ENCODE assay signal across 36 cellular contexts in genomic region chr2:126145752-126146151, GRCh38.
"Had no signal": no experiment of that assay in that cellular context is flagged by ENCODE, and none has a peak within 500 bp of the region (broad histone marks: within the 10 kb centered on the region; RNA-seq: fewer than 3 reads in every experiment).

No MANE protein-coding gene starts in this region.

- ATAC-seq: activated CD4-positive, CD25-positive, alpha-beta regulatory T cell treated with anti-CD3 and anti-CD28 coated beads, Interleukin-2, amount 50 U/mL, for 24 hours; activated CD8-positive, alpha-beta memory T cell treated with anti-CD3 and anti-CD28 coated beads, Interleukin-2, amount 10 ng/mL, durations not matched to agents 7 days and 5 days; activated CD8-positive, alpha-beta T cell treated with anti-CD3 and anti-CD28 coated beads, Interleukin-2, amount 10 ng/mL, durations not matched to agents 7 days and 5 days; activated naive CD8-positive, alpha-beta T cell treated with anti-CD3 and anti-CD28 coated beads, Interleukin-2, amount 50 U/mL, for 24 hours; body of pancreas; effector memory CD8-positive, alpha-beta T cell; gastroesophageal sphincter; T-helper 17 cell had no signal

- H3K27ac ChIP-seq: adrenal gland, body of pancreas, epithelial cell of prostate, esophagus squamous epithelium, gastroesophageal sphincter, WERI-Rb-1 had no signal

- DNase-seq: activated B cell treated with CpG ODN at 0.5 μM for 24 hours; activated CD4-positive, alpha-beta T cell treated with anti-CD3 and anti-CD28 coated beads for 48 hours; activated CD4-positive, alpha-beta T cell treated with anti-CD3 and anti-CD28 coated beads, Interleukin-2, amount 50 U/mL, for 1 hour; activated CD4-positive, alpha-beta T cell treated with anti-CD3 and anti-CD28 coated beads, Interleukin-2, amount 50 U/mL, for 48 hours; activated CD8-positive, alpha-beta memory T cell treated with anti-CD3 and anti-CD28 coated beads, Interleukin-2, amount 10 ng/mL, durations not matched to agents 7 days and 5 days; activated CD8-positive, alpha-beta memory T cell treated with anti-CD3 and anti-CD28 coated beads, Interleukin-2, amount 50 U/mL, for 4 hours; activated CD8-positive, alpha-beta T cell treated with anti-CD3 and anti-CD28 coated beads, Interleukin-2, amount 10 ng/mL, durations not matched to agents 7 days and 5 days; activated effector memory CD4-positive, alpha-beta T cell treated with anti-CD3 and anti-CD28 coated beads, Interleukin-2, amount 50 U/mL, for 16 hours; activated naive CD4-positive, alpha-beta T cell treated with anti-CD3 and anti-CD28 coated beads for 36 hours; activated naive CD8-positive, alpha-beta T cell treated with anti-CD3 and anti-CD28 coated beads for 36 hours; activated naive CD8-positive, alpha-beta T cell treated with anti-CD3 and anti-CD28 coated beads, Interleukin-2, amount 50 U/mL, for 24 hours; activated T-cell treated with anti-CD3 and anti-CD28 coated beads, Interleukin-2, amount 50 U/mL, for 1 hour; activated T-cell treated with anti-CD3 and anti-CD28 coated beads, Interleukin-2, amount 50 U/mL, for 48 hours; adrenal gland; amygdala; aorta; body of pancreas; caudate nucleus; cortex of kidney; dermis blood vessel endothelial cell; effector CD4-positive, alpha-beta T cell; effector memory CD8-positive, alpha-beta T cell; esophagus squamous epithelium; foreskin melanocyte; head of caudate nucleus; T-helper 1 cell; T-helper 17 cell; T1000; WERI-Rb-1 had no signal

- H3K27ac Mint-ChIP-seq: activated B cell treated with CpG ODN at 0.5 μM for 24 hours; activated CD8-positive, alpha-beta memory T cell treated with anti-CD3 and anti-CD28 coated beads, Interleukin-2, amount 10 ng/mL, durations not matched to agents 7 days and 5 days; activated CD8-positive, alpha-beta T cell treated with anti-CD3 and anti-CD28 coated beads, Interleukin-2, amount 10 ng/mL, durations not matched to agents 7 days and 5 days; activated naive CD4-positive, alpha-beta T cell treated with anti-CD3 and anti-CD28 coated beads for 36 hours; activated naive CD4-positive, alpha-beta T cell treated with anti-CD3 and anti-CD28 coated beads, Interleukin-2, amount 50 U/mL, for 24 hours; activated naive CD8-positive, alpha-beta T cell treated with anti-CD3 and anti-CD28 coated beads for 36 hours; activated naive CD8-positive, alpha-beta T cell treated with anti-CD3 and anti-CD28 coated beads, Interleukin-2, amount 50 U/mL, for 24 hours; activated T-helper 1 cell treated with anti-CD3 and anti-CD28 coated beads, Interleukin-12 subunit alpha, Interleukin-12 subunit beta, Interleukin-2, Interleukin-4 antibody, amounts not matched to agents 30 ng/mL and 10 ng/mL and 1 ng/mL, durations not matched to agents 14 hours and 24 hours and 36 hours; activated T-helper 2 cell treated with anti-CD3 and anti-CD28 coated beads, Interferon-gamma antibody, Interleukin-2, Interleukin-4, amounts not matched to agents 10 μg/mL and 5 μg/mL and 100 μg/mL, durations not matched to agents 14 hours and 24 hours and 36 hours; effector memory CD8-positive, alpha-beta T cell; T-helper 17 cell; T-helper 2 cell treated with Interferon-gamma antibody and Interleukin-4, amounts not matched to agents 5 μg/mL and 100 μg/mL, for 36 hours had no signal

- H3K27me3 ChIP-seq: adrenal gland, body of pancreas, esophagus squamous epithelium, gastroesophageal sphincter had no signal

- H3K4me1 Mint-ChIP-seq: activated B cell treated with CpG ODN at 0.5 μM for 24 hours; activated CD8-positive, alpha-beta memory T cell treated with anti-CD3 and anti-CD28 coated beads, Interleukin-2, amount 10 ng/mL, durations not matched to agents 7 days and 5 days; activated naive CD4-positive, alpha-beta T cell treated with anti-CD3 and anti-CD28 coated beads, Interleukin-2, amount 50 U/mL, for 24 hours; activated naive CD8-positive, alpha-beta T cell treated with anti-CD3 and anti-CD28 coated beads for 36 hours; activated naive CD8-positive, alpha-beta T cell treated with anti-CD3 and anti-CD28 coated beads, Interleukin-2, amount 50 U/mL, for 24 hours; T-helper 17 cell had no signal

- H3K36me3 ChIP-seq: adrenal gland, esophagus squamous epithelium, gastroesophageal sphincter, WERI-Rb-1 had no signal

- H3K27me3 Mint-ChIP-seq: activated B cell treated with CpG ODN at 0.5 μM for 24 hours; activated CD8-positive, alpha-beta memory T cell treated with anti-CD3 and anti-CD28 coated beads, Interleukin-2, amount 10 ng/mL, durations not matched to agents 7 days and 5 days; activated naive CD4-positive, alpha-beta T cell treated with anti-CD3 and anti-CD28 coated beads, Interleukin-2, amount 50 U/mL, for 24 hours; activated naive CD8-positive, alpha-beta T cell treated with anti-CD3 and anti-CD28 coated beads for 36 hours; effector memory CD8-positive, alpha-beta T cell; T-helper 17 cell had no signal

- H3K9me3 Mint-ChIP-seq: activated T-helper 2 cell treated with anti-CD3 and anti-CD28 coated beads, Interferon-gamma antibody, Interleukin-2, Interleukin-4, amounts not matched to agents 10 μg/mL and 5 μg/mL and 100 μg/mL, durations not matched to agents 14 hours and 24 hours and 36 hours had no signal

- H3K4me3 ChIP-seq: adrenal gland, body of pancreas, esophagus squamous epithelium, gastroesophageal sphincter had no signal

- H3K9me3 ChIP-seq: adrenal gland, body of pancreas had no signal

- H3K4me1 ChIP-seq: adrenal gland, body of pancreas, esophagus squamous epithelium, gastroesophageal sphincter had no signal

- H3K36me3 Mint-ChIP-seq: activated CD8-positive, alpha-beta memory T cell treated with anti-CD3 and anti-CD28 coated beads, Interleukin-2, amount 10 ng/mL, durations not matched to agents 7 days and 5 days; activated naive CD4-positive, alpha-beta T cell treated with anti-CD3 and anti-CD28 coated beads, Interleukin-2, amount 50 U/mL, for 24 hours; activated naive CD8-positive, alpha-beta T cell treated with anti-CD3 and anti-CD28 coated beads for 36 hours had no signal

- H3K4me3 Mint-ChIP-seq: activated B cell treated with CpG ODN at 0.5 μM for 24 hours; activated CD8-positive, alpha-beta memory T cell treated with anti-CD3 and anti-CD28 coated beads, Interleukin-2, amount 10 ng/mL, durations not matched to agents 7 days and 5 days; activated CD8-positive, alpha-beta T cell treated with anti-CD3 and anti-CD28 coated beads, Interleukin-2, amount 10 ng/mL, durations not matched to agents 7 days and 5 days; activated naive CD4-positive, alpha-beta T cell treated with anti-CD3 and anti-CD28 coated beads for 36 hours; activated naive CD4-positive, alpha-beta T cell treated with anti-CD3 and anti-CD28 coated beads, Interleukin-2, amount 50 U/mL, for 24 hours; activated naive CD8-positive, alpha-beta T cell treated with anti-CD3 and anti-CD28 coated beads for 36 hours; activated naive CD8-positive, alpha-beta T cell treated with anti-CD3 and anti-CD28 coated beads, Interleukin-2, amount 50 U/mL, for 24 hours; activated T-helper 1 cell treated with anti-CD3 and anti-CD28 coated beads, Interleukin-12 subunit alpha, Interleukin-12 subunit beta, Interleukin-2, Interleukin-4 antibody, amounts not matched to agents 30 ng/mL and 10 ng/mL and 1 ng/mL, durations not matched to agents 14 hours and 24 hours and 36 hours; effector memory CD8-positive, alpha-beta T cell; T-helper 17 cell; T-helper 2 cell treated with Interferon-gamma antibody and Interleukin-4, amounts not matched to agents 5 μg/mL and 100 μg/mL, for 36 hours had no signal
